ENCODE assay signal across 11 cellular contexts in genomic region chr2:207676827-207677354, GRCh38. TPM values are rescaled to one million over a fixed set of nuclear protein-coding genes. Genes with fewer than 3 reads are reported as not detected.
DNase-seq lines count a peak whose midpoint lies in the region; TF ChIP-seq lines count a peak whose summit lies in the region.
"Had no signal": no experiment of that assay in that cellular context is flagged by ENCODE, and none has a peak within 500 bp of the region (broad histone marks: within the 10 kb centered on the region; RNA-seq: fewer than 3 reads in every experiment).

No MANE protein-coding gene starts in this region.

- no peak overlapping the region for H3K9ac ChIP-seq in trophoblast cell (ENCODE audit: low read length)

- H3K36me3 ChIP-seq in trophoblast cell (ENCODE audit: control insufficient read depth in 1 of 2, insufficient read depth in 2 of 2, low read length in 2 of 2), result no peaks in the 10 kb centered on the region
- H3K36me3 ChIP-seq: gastroesophageal sphincter had no signal

- intact Hi-C loops in Calu3 (cut with micrococcal nuclease; ENCODE audit: unreplicated experiment), result loop anchor here (2.0 kb wide), 1 partner anchor 44 kb away; no protein-coding TSS in a partner anchor

- TF ChIP-seq CTCF in GM13977 (IDR thresholded peaks at IDR 0.05; ENCODE audit: extremely low read depth, insufficient read depth, missing control alignments), result no peak
- TF ChIP-seq CTCF in Calu3 (IDR thresholded peaks at IDR 0.05; ENCODE audit: unreplicated experiment), result no peak

- no peaks in the 10 kb centered on the region for H3K79me1 ChIP-seq in trophoblast cell (ENCODE audit: low read length)

- H3K79me2 ChIP-seq in trophoblast cell (ENCODE audit: control insufficient read depth, insufficient read depth, low read length, poor library complexity), result no peaks in the 10 kb centered on the region

- no peak overlapping the region for H3K23ac ChIP-seq in trophoblast cell (ENCODE audit: low read length)

- H4K91ac ChIP-seq in trophoblast cell (ENCODE audit: low read depth, low read length), result no peak overlapping the region

- no peak overlapping the region for H3K4me3 ChIP-seq in trophoblast cell (ENCODE audit: low read depth, low read length)
- H3K4me3 ChIP-seq: gastroesophageal sphincter had no signal

- H3K9me3 Mint-ChIP-seq in Calu3 (ENCODE audit: low read depth, unreplicated experiment), result no peaks in the 10 kb centered on the region

- H3K18ac ChIP-seq in trophoblast cell (ENCODE audit: low read length), result no peak overlapping the region

- no peak overlapping the region for H3K4me3 Mint-ChIP-seq in Calu3 (ENCODE audit: low read depth, unreplicated experiment)

- H2AK5ac ChIP-seq in trophoblast cell (ENCODE audit: low read length), result no peak overlapping the region

- no peak overlapping the region for H3K4ac ChIP-seq in trophoblast cell (ENCODE audit: low read depth, low read length)

- H3K36me3 Mint-ChIP-seq in Calu3 (ENCODE audit: insufficient read depth, unreplicated experiment), result no peaks in the 10 kb centered on the region

- no peak overlapping the region for H3K27ac ChIP-seq in trophoblast cell (ENCODE audit: low read depth, low read length)
- H3K27ac ChIP-seq: gastroesophageal sphincter had no signal

- no peak overlapping the region for H4K12ac ChIP-seq in trophoblast cell (ENCODE audit: low read depth, low read length)

- no peak overlapping the region for H3K27ac Mint-ChIP-seq in Calu3 (ENCODE audit: unreplicated experiment)

- peak; percentile 27 for DNase-seq in GM13977 (ENCODE audit: low spot score)
- peak; percentile 84 for DNase-seq in dermis blood vessel endothelial cell
- peak; percentile 64 to 96 for DNase-seq in trophoblast cell
- DNase-seq in Calu3, result no peak
- DNase-seq in DMS 273 treated with DMSO at 0.1 percent for 48 hours (lab: John Stamatoyannopoulos, UW), result no peak
- DNase-seq in GM19238 (ENCODE audit: insufficient read length, low spot score), result no peak
- DNase-seq in GM19240 (ENCODE audit: insufficient read length, low spot score), result no peak
- DNase-seq: activated CD4-positive, alpha-beta T cell treated with anti-CD3 and anti-CD28 coated beads, Interleukin-2, amount 50 U/mL, for 4 hours; NCI-H1436 treated with DMSO at 0.1 percent for 48 hours had no signal

- no peaks in the 10 kb centered on the region for H3K27me3 ChIP-seq in trophoblast cell (ENCODE audit: insufficient read depth, low read length)

- H3K4me2 ChIP-seq in trophoblast cell (ENCODE audit: low read length), result no peak overlapping the region

- CTCF ChIA-PET in Calu3 (lab: Charles Lee), result interaction anchor here (0.7 kb wide), 1 partner anchor 35 kb away, joined by 6 read pairs; the partner anchor contains the start of gene CCNYL1

- H2BK5ac ChIP-seq in trophoblast cell (ENCODE audit: low read depth, low read length, poor library complexity), result no peak overlapping the region

- in situ Hi-C loops in GM13977 (cut with MboI; ENCODE audit: low pct_unique_long_range_greater_than_20kb, low sequenced_read_pairs, unreplicated experiment), result no loop called here

- H2AFZ ChIP-seq in trophoblast cell (ENCODE audit: insufficient read depth, low read length, poor library complexity), result no peak overlapping the region

- H3K14ac ChIP-seq in trophoblast cell (ENCODE audit: low read length), result no peak overlapping the region

- peaks cover 0 to 2% of the 10 kb centered on the region in 2 experiments for H3K4me1 ChIP-seq in trophoblast cell (ENCODE audit: control insufficient read depth in 1 of 2, insufficient read depth in 2 of 2, low read length in 2 of 2)
- H3K4me1 ChIP-seq: gastroesophageal sphincter had no signal

- no CpG with 5 or more reads among the region's 5 CpGs for WGBS in trophoblast cell (ENCODE audit: extremely low coverage, insufficient coverage, insufficient read length)

- no peak for TF ChIP-seq EP300 in Ishikawa (IDR thresholded peaks at IDR 0.05; ENCODE audit: borderline replicate concordance)

- H4K8ac ChIP-seq in trophoblast cell (ENCODE audit: low read depth, low read length), result no peak overlapping the region

- BruUV-seq in Calu3 (replicated peaks; lab: Mats Ljungman, UMichigan), result no TSS peak

- TF ChIP-seq RAD21 in Ishikawa (IDR thresholded peaks at IDR 0.05; ENCODE audit: low read depth), result no peak

- no peaks in the 10 kb centered on the region for H3K27me3 Mint-ChIP-seq in Calu3 (ENCODE audit: unreplicated experiment)

- H2BK120ac ChIP-seq in trophoblast cell (ENCODE audit: insufficient read depth, low read length, poor library complexity), result peak overlapping the region; percentile 40

- peaks cover 9% of the 10 kb centered on the region for H3K4me1 Mint-ChIP-seq in Calu3 (ENCODE audit: low read depth, unreplicated experiment)

- H2BK12ac ChIP-seq in trophoblast cell (ENCODE audit: low read length), result no peak overlapping the region

- no peaks in the 10 kb centered on the region for H3K9me3 ChIP-seq in trophoblast cell (ENCODE audit: insufficient read depth, low read depth, low read length)
- H3K9me3 ChIP-seq: gastroesophageal sphincter had no signal

TF ChIP-seq in Ishikawa, 13 proteins besides CTCF, POLR2A, EP300 and RAD21:
- TF ChIP-seq TCF12 (IDR thresholded peaks at IDR 0.05; ENCODE audit: low read depth) (no peak), CEBPB (IDR thresholded peaks at IDR 0.05) (no peak), YY1 (IDR thresholded peaks at IDR 0.05; ENCODE audit: low read depth) (no peak), TEAD4 (IDR thresholded peaks at IDR 0.05) (peak; percentile 68), NFIC (IDR thresholded peaks at IDR 0.05) (peak; percentile 47)
TF ChIP-seq in Ishikawa: peak in this region for 2.

RNA-seq across cellular contexts. Expression of gene CCNYL1, which starts 34.5 kb away (rescaled TPM):
- 30.3 and 53.9 TPM in 2 replicates for total RNA-seq in dermis blood vessel endothelial cell
- polyA plus RNA-seq in trophoblast cell (2013), result 20.8 and 21.4 TPM in 2 replicates
- total RNA-seq in Calu3 (2022), result 13.7 and 16.3 TPM in 2 replicates

RNA-seq across cellular contexts. Expression of gene METTL21A, which starts 51.7 kb away (rescaled TPM):
- total RNA-seq in dermis blood vessel endothelial cell (22.8 and 24.2 TPM in 2 replicates), Calu3 (2022) (27.6 TPM in 2 replicates)
- polyA plus RNA-seq in trophoblast cell (2013), result 15.3 and 15.7 TPM in 2 replicates

Comparison
In these comparisons a context has a peak if more than half of its experiments do, and no peak if none do; other contexts are left out.
1. DNase-seq: peak in GM13977 (single experiment), dermis blood vessel endothelial cell (single experiment) and trophoblast cell (2 of 2); none in Calu3 (single experiment), DMS 273 treated with DMSO at 0.1 percent for 48 hours (single experiment), GM19238 (single experiment) and GM19240 (single experiment).